10 cellular contexts compared by ENCODE assay signal in the genomic region with DNA sequence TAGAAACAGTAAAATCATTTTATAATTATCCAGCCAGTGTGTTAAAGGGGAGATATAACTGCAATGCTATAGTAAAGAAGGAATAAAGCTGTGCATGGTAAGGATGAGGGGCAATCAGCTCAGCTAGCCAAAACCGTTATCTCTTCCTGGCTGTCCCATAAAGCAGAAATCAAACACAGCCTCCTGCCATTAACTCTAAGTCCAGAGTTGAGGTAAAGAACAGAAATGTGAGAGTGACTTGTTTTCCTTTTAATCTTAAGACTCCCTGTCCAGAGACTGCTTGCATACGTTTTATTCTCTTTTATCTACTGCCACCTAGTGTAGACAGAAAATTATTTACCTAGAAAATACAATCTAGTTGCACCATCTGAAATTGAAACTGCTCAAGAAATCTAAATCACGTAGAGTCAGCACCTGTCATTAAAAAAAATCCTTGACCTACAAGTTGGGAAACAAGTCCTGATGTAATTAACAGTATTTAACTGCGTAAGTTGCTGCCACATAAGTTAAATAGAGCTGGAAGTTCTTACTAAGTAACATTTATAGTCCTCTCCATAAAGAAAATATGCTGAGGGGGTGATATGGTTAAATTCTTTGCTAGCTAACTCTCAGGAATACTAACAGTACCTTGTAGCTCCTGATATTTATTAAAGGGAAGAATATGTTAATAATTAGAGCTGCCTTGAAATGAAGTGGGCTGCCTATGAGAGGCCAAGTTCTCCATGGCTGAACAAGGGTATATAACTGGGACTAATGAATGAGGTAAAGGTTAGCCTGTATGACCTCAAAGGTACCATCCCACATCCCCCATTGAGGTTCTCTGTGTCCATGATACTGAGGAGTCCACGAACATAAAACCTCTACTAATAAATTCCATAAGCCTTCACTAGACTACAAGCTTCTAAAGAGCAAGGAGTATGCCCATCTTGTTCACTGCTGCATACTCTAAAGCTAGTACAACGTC.
A peak's percentile ranks its signal among the peaks of the same experiment; 100 is the strongest.
DNase-seq lines count a peak whose midpoint lies in the region; ATAC-seq and TF ChIP-seq lines count a peak whose summit lies in the region.
"Had no signal": no experiment of that assay in that cellular context is flagged by ENCODE, and none has a peak within 500 bp of the region (broad histone marks: within the 10 kb centered on the region; RNA-seq: fewer than 3 reads in every experiment).

No MANE protein-coding gene starts in this region.

- TF ChIP-seq POLR2A in testis (IDR thresholded peaks at IDR 0.05), result no peak

- no peaks in the 10 kb centered on the region for H3K27me3 ChIP-seq in testis
- H3K27me3 ChIP-seq: BLaER1 had no signal

- no peaks in the 10 kb centered on the region for H3K36me3 ChIP-seq in testis (ENCODE audit: low read depth, missing control alignments)

- H3K4me1 ChIP-seq in testis, result no peaks in the 10 kb centered on the region
- H3K4me1 ChIP-seq: BLaER1 had no signal

- no peak overlapping the region for H3K4me3 ChIP-seq in testis
- H3K4me3 ChIP-seq: BLaER1 had no signal

- peak in 2 of 3 experiments; percentile 49 to 50 for TF ChIP-seq CTCF in testis (IDR thresholded peaks at IDR 0.05)

- DNase-seq in NCI-H510A treated with DMSO at 0.1 percent for 48 hours (lab: John Stamatoyannopoulos, UW) (peak; percentile 73), NCI-H510A (lab: John Stamatoyannopoulos, UW) (no peak), KG1 (lab: John Stamatoyannopoulos, UW) (peak; percentile 59), OCI-M1 (lab: John Stamatoyannopoulos, UW) (peak; percentile 89), left lobe of liver (ENCODE audit: low spot score) (no peak), testis (no peak)
- peak; percentile 45 for DNase-seq in central memory CD4-positive, alpha-beta T cell

- ATAC-seq in GM21825 (IDR thresholded peaks at IDR 0.05; ENCODE audit: unreplicated experiment) (peak; percentile 93), left lobe of liver (peak; percentile 98)

- H3K9me3 ChIP-seq in testis, result no peaks in the 10 kb centered on the region
- H3K9me3 ChIP-seq: BLaER1 had no signal

- WGBS in testis, 2 donors, result 34 to 37% methylated on average over 6 of the region's 6 CpGs

- intact Hi-C loops in testis (cut with DNase I; ENCODE audit: low total_unique reads), result no loop called here

- no peak overlapping the region for H3K27ac ChIP-seq in testis
- H3K27ac ChIP-seq: BLaER1, epithelial cell of prostate had no signal

Comparison
In these comparisons a context has a peak if more than half of its experiments do, and no peak if none do; other contexts are left out.
1. DNase-seq: peak in NCI-H510A treated with DMSO at 0.1 percent for 48 hours (single experiment), KG1 (single experiment), OCI-M1 (single experiment) and central memory CD4-positive, alpha-beta T cell (single experiment); none in NCI-H510A (single experiment), left lobe of liver (single experiment) and testis (single experiment).